ENCODE assay signal across 23 cellular contexts in the genomic region with DNA sequence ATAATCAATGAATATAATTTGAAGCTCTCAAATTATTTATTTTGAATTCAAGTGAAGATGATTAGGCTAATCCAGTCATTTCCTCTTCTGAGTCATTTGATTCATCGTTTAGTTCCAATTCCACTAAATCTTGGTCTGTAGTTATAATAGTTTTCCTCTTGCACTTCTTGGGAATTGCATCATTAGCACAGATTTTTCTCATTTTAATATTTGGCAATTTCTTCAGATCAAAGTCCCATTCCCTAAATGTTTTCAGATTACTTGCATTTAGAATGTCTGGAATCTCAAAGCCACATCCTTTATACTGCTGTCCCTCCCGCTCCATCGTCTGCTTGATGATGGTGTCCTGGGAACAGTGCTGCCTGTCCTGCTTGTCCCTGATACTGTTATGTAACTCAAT.
DNase-seq lines count a peak whose midpoint lies in the region; ATAC-seq, FAIRE-seq and TF ChIP-seq lines count a peak whose summit lies in the region.
"Had no signal": no experiment of that assay in that cellular context is flagged by ENCODE, and none has a peak within 500 bp of the region (broad histone marks: within the 10 kb centered on the region; RNA-seq: fewer than 3 reads in every experiment).

No MANE protein-coding gene starts in this region.

- no peak overlapping the region for H3K4me3 ChIP-seq in astrocyte of the spinal cord (ENCODE audit: low read depth, low read length)
- H3K4me3 ChIP-seq in foreskin fibroblast (ENCODE audit: low read depth in 1 of 2, low read length in 2 of 2): no peak overlapping the region
- H3K4me3 ChIP-seq: A549, body of pancreas, gastrocnemius medialis, uterus had no signal

- no peak for ATAC-seq in HG03432 (IDR thresholded peaks at IDR 0.05; ENCODE audit: unreplicated experiment)
- no peak for ATAC-seq in HG03108 (IDR thresholded peaks at IDR 0.05; ENCODE audit: unreplicated experiment)
- ATAC-seq: A549; activated CD4-positive, alpha-beta T cell treated with anti-CD3 and anti-CD28 coated beads for 36 hours; activated T-cell treated with anti-CD3 and anti-CD28 coated beads, Interleukin-2, amount 50 U/mL, for 72 hours; body of pancreas; gastrocnemius medialis had no signal

- in situ Hi-C loops in astrocyte of the spinal cord (cut with HindIII; ENCODE audit: low sequenced_read_pairs): no loop called here

- FAIRE-seq in H54 (lab: Jason Lieb, UNC): peak; percentile 83
- FAIRE-seq: A549, colon, G401.6, TTC549 had no signal

- TF ChIP-seq POLR2A in H54 (IDR thresholded peaks at IDR 0.05; ENCODE audit: low read depth, low read length): no peak

- DNase-seq in AG08395 (ENCODE audit: low spot score) (peak; percentile 58), H54 (ENCODE audit: insufficient read length, low spot score) (no peak), astrocyte of the spinal cord (ENCODE audit: low read depth, low spot score) (peak; percentile 17), foreskin fibroblast (peak; percentile 42 to 77), GM20000 (ENCODE audit: low spot score) (no peak)
- DNase-seq in stimulated activated naive CD4-positive, alpha-beta T cell (lab: John Stamatoyannopoulos, UW): no peak
- DNase-seq: activated CD4-positive, alpha-beta T cell treated with anti-CD3 and anti-CD28 coated beads for 36 hours; activated T-cell treated with anti-CD3 and anti-CD28 coated beads, Interleukin-2, amount 50 U/mL, for 72 hours; body of pancreas; CD4-positive, CD25-positive, alpha-beta regulatory T cell; endodermal cell; gastrocnemius medialis; NCI-H2107; NCI-H510A treated with DMSO at 0.1 percent for 48 hours; occipital lobe; stimulated activated CD8-positive, alpha-beta memory T cell treated with anti-CD3 and anti-CD28 coated beads, Interleukin-4, amount 100 ng/mL, for 48 hours; uterus had no signal

- no peak for TF ChIP-seq CTCF in astrocyte of the spinal cord (IDR thresholded peaks at IDR 0.05; ENCODE audit: low read depth, low read length)
- TF ChIP-seq CTCF in foreskin fibroblast (IDR thresholded peaks at IDR 0.05; ENCODE audit: low read depth, low read length): no peak
- TF ChIP-seq CTCF in GM20000 (IDR thresholded peaks at IDR 0.05; ENCODE audit: extremely low read depth, missing control alignments): no peak

Comparison
In these comparisons a context has a peak if more than half of its experiments do, and no peak if none do; other contexts are left out.
1. DNase-seq: peak in AG08395 (single experiment), astrocyte of the spinal cord (single experiment) and foreskin fibroblast (2 of 2); none in H54 (single experiment), GM20000 (single experiment) and stimulated activated naive CD4-positive, alpha-beta T cell (0 of 6).